1 cellular context compared by ENCODE assay signal in genomic region chr21:39134288-39134810, GRCh38.
TF ChIP-seq lines count a peak whose summit lies in the region.

No MANE protein-coding gene starts in this region.

TF ChIP-seq in K562, 482 proteins besides CTCF, POLR2A, EP300 and RAD21 (continued from another document):
- TF ChIP-seq TSC22D4 (tag; IDR thresholded peaks at IDR 0.05) (peak; percentile 81; the same call in 1 of the 2 replicates), MYBL2 (IDR thresholded peaks at IDR 0.05; ENCODE audit: low read depth) (0 out of 2 replicates have a peak, but pooled peaks have one; percentile 8), MYBL2 (CRISPR knock-in tag; IDR thresholded peaks at IDR 0.05; ENCODE audit: borderline replicate concordance) (no peak), CBX2 (IDR thresholded peaks at IDR 0.05; ENCODE audit: insufficient read depth, low read length, poor library complexity, severe bottlenecking) (no peak), IRF1 (CRISPR knock-in tag; IDR thresholded peaks at IDR 0.05; ENCODE audit: borderline replicate concordance) (no peak), IFI16 (CRISPR knock-in tag; IDR thresholded peaks at IDR 0.05) (no peak), HDAC1 (IDR thresholded peaks at IDR 0.05) (0 out of 4 replicates have a peak, but pooled peaks of 1 of the 2 experiments have one; percentile 24), NUFIP1 (IDR thresholded peaks at IDR 0.05; ENCODE audit: partially characterized antibody) (no peak), SPI1 (IDR thresholded peaks at IDR 0.05; ENCODE audit: borderline replicate concordance, low read depth, low read length) (no peak), SMARCA5 (IDR thresholded peaks at IDR 0.05) (0 out of 2 replicates have a peak, but pooled peaks have one; percentile 19), SRF (CRISPR knock-in tag; IDR thresholded peaks at IDR 0.05) (no peak)
TF ChIP-seq in K562: peak in this region for 4.
